Comparison of ENCODE assay signal across 1 cellular context in genomic region chr17:8060274-8060673, GRCh38.
TF ChIP-seq lines count a peak whose summit lies in the region.

No MANE protein-coding gene starts in this region.

TF ChIP-seq in GM23338, 12 proteins besides CTCF, POLR2A, EP300 and RAD21 (continued from another document):
- TF ChIP-seq ZNF462 (CRISPR knock-in tag; IDR thresholded peaks at IDR 0.05) (no peak), EZH2phosphoT487 (IDR thresholded peaks at IDR 0.05; ENCODE audit: unreplicated experiment) (no peak), NANOG (IDR thresholded peaks at IDR 0.05; ENCODE audit: borderline replicate concordance) (no peak), EZH2 (IDR thresholded peaks at IDR 0.05; ENCODE audit: low read depth, unreplicated experiment) (no peak), REST (IDR thresholded peaks at IDR 0.05; ENCODE audit: unreplicated experiment) (no peak), STAT1 (IDR thresholded peaks at IDR 0.05; ENCODE audit: unreplicated experiment) (no peak), ETS1 (IDR thresholded peaks at IDR 0.05) (no peak)
